15 cellular contexts compared by ENCODE assay signal in genomic region chr16:27489906-27490305, GRCh38. TPM values are rescaled to one million over a fixed set of nuclear protein-coding genes. Genes with fewer than 3 reads are reported as not detected.
DNase-seq lines count a peak whose midpoint lies in the region; ATAC-seq and TF ChIP-seq lines count a peak whose summit lies in the region.
"Had no signal": no experiment of that assay in that cellular context is flagged by ENCODE, and none has a peak within 500 bp of the region (broad histone marks: within the 10 kb centered on the region; RNA-seq: fewer than 3 reads in every experiment).

No MANE protein-coding gene starts in this region.

- TF ChIP-seq POLR2A in sigmoid colon (IDR thresholded peaks at IDR 0.05): no peak

- H3K36me3 ChIP-seq in mucosa of descending colon (ENCODE audit: low read depth) (peaks cover 6% of the 10 kb centered on the region), sigmoid colon (peaks cover 44 to 100% (median 82%) of the 10 kb centered on the region in 4 donors)

- peaks cover 34% of the 10 kb centered on the region for H3K36me3 Mint-ChIP-seq in natural killer cell
- H3K36me3 Mint-ChIP-seq in natural killer cell treated with Interleukin-12 subunit alpha and Interleukin-12 subunit beta and Interleukin-15 and Interleukin-18, amount 100 ng/mL, for 72 hours: peaks cover 25% of the 10 kb centered on the region
- H3K36me3 Mint-ChIP-seq in central memory CD8-positive, alpha-beta T cell (ENCODE audit: insufficient read depth): peaks cover 51% of the 10 kb centered on the region
- peaks cover 84% of the 10 kb centered on the region for H3K36me3 Mint-ChIP-seq in nephron progenitor cell (ENCODE audit: low read depth)

- ATAC-seq in natural killer cell (no peak), mucosa of descending colon (no peak)
- no peak for ATAC-seq in natural killer cell treated with Interleukin-12 subunit alpha and Interleukin-12 subunit beta and Interleukin-15 and Interleukin-18, amount 100 ng/mL, for 72 hours
- ATAC-seq in central memory CD8-positive, alpha-beta T cell (replicated peaks; ENCODE audit: extremely low read depth, poor library complexity, severe bottlenecking): no peak
- ATAC-seq: A549 had no signal

- H3K9me3 Mint-ChIP-seq in natural killer cell (no peaks in the 10 kb centered on the region), nephron progenitor cell (no peaks in the 10 kb centered on the region)
- H3K9me3 Mint-ChIP-seq in natural killer cell treated with Interleukin-12 subunit alpha and Interleukin-12 subunit beta and Interleukin-15 and Interleukin-18, amount 100 ng/mL, for 72 hours: no peaks in the 10 kb centered on the region
- H3K9me3 Mint-ChIP-seq in central memory CD8-positive, alpha-beta T cell: no peaks in the 10 kb centered on the region
- H3K9me3 Mint-ChIP-seq: CD4-positive, alpha-beta memory T cell; H9 had no signal

- intact Hi-C loops in natural killer cell (cut with micrococcal nuclease) (no loop called here), mucosa of descending colon (cut with DNase I, micrococcal nuclease) (no loop called here), sigmoid colon (cut with DNase I) (no loop called here)

- H3K4me3 Mint-ChIP-seq in natural killer cell: no peak overlapping the region
- no peak overlapping the region for H3K4me3 Mint-ChIP-seq in natural killer cell treated with Interleukin-12 subunit alpha and Interleukin-12 subunit beta and Interleukin-15 and Interleukin-18, amount 100 ng/mL, for 72 hours
- H3K4me3 Mint-ChIP-seq in central memory CD8-positive, alpha-beta T cell: no peak overlapping the region
- H3K4me3 Mint-ChIP-seq in nephron progenitor cell: no peak overlapping the region
- H3K4me3 Mint-ChIP-seq: CD4-positive, alpha-beta memory T cell; H9 had no signal

- TF ChIP-seq EP300 in sigmoid colon (IDR thresholded peaks at IDR 0.05): no peak

- DNase-seq in natural killer cell (no peak), nephron progenitor cell (no peak), kidney glomerular epithelial cell (lab: John Stamatoyannopoulos, UW) (no peak), mucosa of descending colon (no peak), sigmoid colon (no peak)
- DNase-seq in natural killer cell treated with Interleukin-12 subunit alpha and Interleukin-12 subunit beta and Interleukin-15 and Interleukin-18, amount 100 ng/mL, for 72 hours (ENCODE audit: low spot score): no peak
- no peak for DNase-seq in central memory CD8-positive, alpha-beta T cell (ENCODE audit: low spot score in 2 of 2)
- DNase-seq: BE2C; CD4-positive, alpha-beta memory T cell; DND-41; GDM1; GOT3; H9 had no signal

- H3K27ac ChIP-seq in sigmoid colon: no peak overlapping the region
- H3K27ac ChIP-seq: A549, C4-2B had no signal

- H3K9me3 ChIP-seq in mucosa of descending colon: no peaks in the 10 kb centered on the region
- H3K9me3 ChIP-seq in sigmoid colon: no peaks in the 10 kb centered on the region
- H3K9me3 ChIP-seq: A549, BE2C had no signal

- no peaks in the 10 kb centered on the region for H3K27me3 Mint-ChIP-seq in natural killer cell (ENCODE audit: low read depth in 2 of 2)
- H3K27me3 Mint-ChIP-seq in natural killer cell treated with Interleukin-12 subunit alpha and Interleukin-12 subunit beta and Interleukin-15 and Interleukin-18, amount 100 ng/mL, for 72 hours: no peaks in the 10 kb centered on the region
- no peaks in the 10 kb centered on the region for H3K27me3 Mint-ChIP-seq in central memory CD8-positive, alpha-beta T cell
- H3K27me3 Mint-ChIP-seq in nephron progenitor cell (ENCODE audit: low read depth, poor library complexity): no peaks in the 10 kb centered on the region
- H3K27me3 Mint-ChIP-seq: CD4-positive, alpha-beta memory T cell had no signal

- H3K4me3 ChIP-seq in mucosa of descending colon (no peak overlapping the region), sigmoid colon (no peak overlapping the region)
- H3K4me3 ChIP-seq: A549 had no signal

- peak overlapping the region; percentile 36 to 99 for H3K27ac Mint-ChIP-seq in natural killer cell
- H3K27ac Mint-ChIP-seq in natural killer cell treated with Interleukin-12 subunit alpha and Interleukin-12 subunit beta and Interleukin-15 and Interleukin-18, amount 100 ng/mL, for 72 hours: peak overlapping the region in 1 of 2 donors; percentile 73
- H3K27ac Mint-ChIP-seq in central memory CD8-positive, alpha-beta T cell (ENCODE audit: low read depth): peak overlapping the region; percentile 19
- H3K27ac Mint-ChIP-seq in nephron progenitor cell: peak overlapping the region; percentile 68

- WGBS in sigmoid colon, 2 donors: 94 to 95% methylated on average over 7 of the region's 7 CpGs

- H3K27me3 ChIP-seq in sigmoid colon: no peaks in the 10 kb centered on the region
- H3K27me3 ChIP-seq: BE2C had no signal

- peaks cover 25 to 27% of the 10 kb centered on the region in 2 donors for H3K4me1 Mint-ChIP-seq in natural killer cell
- peaks cover 12 to 21% of the 10 kb centered on the region in 2 donors for H3K4me1 Mint-ChIP-seq in natural killer cell treated with Interleukin-12 subunit alpha and Interleukin-12 subunit beta and Interleukin-15 and Interleukin-18, amount 100 ng/mL, for 72 hours (ENCODE audit: low read depth in 2 of 2)
- H3K4me1 Mint-ChIP-seq in central memory CD8-positive, alpha-beta T cell: peaks cover 14% of the 10 kb centered on the region
- no peaks in the 10 kb centered on the region for H3K4me1 Mint-ChIP-seq in nephron progenitor cell
- H3K4me1 Mint-ChIP-seq: CD4-positive, alpha-beta memory T cell; H9 had no signal

- TF ChIP-seq CTCF in natural killer cell (IDR thresholded peaks at IDR 0.05) (no peak), nephron progenitor cell (IDR thresholded peaks at IDR 0.05) (no peak), mucosa of descending colon (IDR thresholded peaks at IDR 0.05) (no peak), sigmoid colon (IDR thresholded peaks at IDR 0.05) (no peak)

- H3K4me1 ChIP-seq in mucosa of descending colon (ENCODE audit: low read depth): no peaks in the 10 kb centered on the region
- H3K4me1 ChIP-seq in sigmoid colon: no peaks in the 10 kb centered on the region
- H3K4me1 ChIP-seq: A549, BE2C had no signal

RNA-seq across cellular contexts. Expression of gene GTF3C1, which starts 59.8 kb away (rescaled TPM):
- total RNA-seq in natural killer cell (100 to 1,000 TPM; 111 to 160 (median 125) TPM), mucosa of descending colon (10 to 100 TPM; 47.0 to 58.5 (median 47.7) TPM), sigmoid colon (10 to 100 TPM; 35.0 to 74.2 (median 44.6) TPM)
- total RNA-seq in natural killer cell treated with Interleukin-12 subunit alpha and Interleukin-12 subunit beta and Interleukin-15 and Interleukin-18, amount 100 ng/mL, for 72 hours: 100 to 1,000 TPM; 111 to 128 TPM
- polyA plus RNA-seq in sigmoid colon: 10 to 100 TPM in 2 of 3 donors, 1 to 10 TPM in 1; 9.0 to 37.5 (median 15.0) TPM
